2 cellular contexts compared by ENCODE assay signal in the genomic region with DNA sequence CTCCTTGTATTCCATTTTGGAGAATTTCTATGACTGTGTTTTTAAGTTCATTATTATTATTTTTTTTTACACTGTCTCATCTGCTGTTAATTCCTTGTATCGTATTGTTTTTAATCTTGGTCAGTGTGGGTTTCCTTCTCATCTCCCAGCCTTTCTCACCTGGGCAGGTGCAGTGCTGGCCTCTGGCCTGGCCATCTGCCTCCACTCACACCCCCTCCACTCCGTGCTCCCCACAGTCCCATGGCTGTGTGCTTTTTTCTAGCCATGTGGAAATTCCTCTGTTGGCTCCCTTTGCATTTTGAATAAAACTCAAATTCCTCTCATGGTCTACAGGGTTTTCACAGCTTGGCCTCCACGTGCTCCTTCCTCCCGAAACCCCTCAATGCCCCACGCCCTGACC.
TF ChIP-seq lines count a peak whose summit lies in the region.

No MANE protein-coding gene starts in this region.

TF ChIP-seq in IMR-90, 13 proteins besides CTCF, POLR2A, EP300 and RAD21:
- TF ChIP-seq BHLHE40 (IDR thresholded peaks at IDR 0.05; ENCODE audit: low read depth, low read length) (no peak), RCOR1 (IDR thresholded peaks at IDR 0.05; ENCODE audit: insufficient replicate concordance, low read length) (no peak), FOS (IDR thresholded peaks at IDR 0.05; ENCODE audit: low read depth, low read length) (no peak), CHD1 (IDR thresholded peaks at IDR 0.05; ENCODE audit: low read depth, low read length) (no peak), SMC3 (IDR thresholded peaks at IDR 0.05; ENCODE audit: low read depth, low read length) (no peak), MAZ (IDR thresholded peaks at IDR 0.05; ENCODE audit: borderline replicate concordance, low read depth, low read length) (no peak), MAFK (IDR thresholded peaks at IDR 0.05; ENCODE audit: low read depth, low read length) (no peak), NFE2L2 (IDR thresholded peaks at IDR 0.05; ENCODE audit: low read depth, low read length) (no peak), MXI1 (IDR thresholded peaks at IDR 0.05; ENCODE audit: borderline replicate concordance, low read depth, low read length) (no peak), RFX5 (IDR thresholded peaks at IDR 0.05; ENCODE audit: low read depth, low read length) (no peak), CEBPB (IDR thresholded peaks at IDR 0.05; ENCODE audit: low read depth, low read length) (no peak)
- TF ChIP-seq, protein P1, sequence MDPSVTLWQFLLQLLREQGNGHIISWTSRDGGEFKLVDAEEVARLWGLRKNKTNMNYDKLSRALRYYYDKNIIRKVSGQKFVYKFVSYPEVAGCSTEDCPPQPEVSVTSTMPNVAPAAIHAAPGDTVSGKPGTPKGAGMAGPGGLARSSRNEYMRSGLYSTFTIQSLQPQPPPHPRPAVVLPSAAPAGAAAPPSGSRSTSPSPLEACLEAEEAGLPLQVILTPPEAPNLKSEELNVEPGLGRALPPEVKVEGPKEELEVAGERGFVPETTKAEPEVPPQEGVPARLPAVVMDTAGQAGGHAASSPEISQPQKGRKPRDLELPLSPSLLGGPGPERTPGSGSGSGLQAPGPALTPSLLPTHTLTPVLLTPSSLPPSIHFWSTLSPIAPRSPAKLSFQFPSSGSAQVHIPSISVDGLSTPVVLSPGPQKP (IDR thresholded peaks at IDR 0.05; ENCODE audit: borderline replicate concordance, low read depth, low read length), result no peak
- TF ChIP-seq, protein P2, sequence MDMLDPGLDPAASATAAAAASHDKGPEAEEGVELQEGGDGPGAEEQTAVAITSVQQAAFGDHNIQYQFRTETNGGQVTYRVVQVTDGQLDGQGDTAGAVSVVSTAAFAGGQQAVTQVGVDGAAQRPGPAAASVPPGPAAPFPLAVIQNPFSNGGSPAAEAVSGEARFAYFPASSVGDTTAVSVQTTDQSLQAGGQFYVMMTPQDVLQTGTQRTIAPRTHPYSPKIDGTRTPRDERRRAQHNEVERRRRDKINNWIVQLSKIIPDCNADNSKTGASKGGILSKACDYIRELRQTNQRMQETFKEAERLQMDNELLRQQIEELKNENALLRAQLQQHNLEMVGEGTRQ (IDR thresholded peaks at IDR 0.05; ENCODE audit: low read depth, low read length), result no peak

TF ChIP-seq in K562, 482 proteins besides CTCF, POLR2A, EP300 and RAD21:
- TF ChIP-seq, protein P3, sequence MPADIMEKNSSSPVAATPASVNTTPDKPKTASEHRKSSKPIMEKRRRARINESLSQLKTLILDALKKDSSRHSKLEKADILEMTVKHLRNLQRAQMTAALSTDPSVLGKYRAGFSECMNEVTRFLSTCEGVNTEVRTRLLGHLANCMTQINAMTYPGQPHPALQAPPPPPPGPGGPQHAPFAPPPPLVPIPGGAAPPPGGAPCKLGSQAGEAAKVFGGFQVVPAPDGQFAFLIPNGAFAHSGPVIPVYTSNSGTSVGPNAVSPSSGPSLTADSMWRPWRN (IDR thresholded peaks at IDR 0.05; ENCODE audit: low read depth), result no peak
- TF ChIP-seq POLR3A (IDR thresholded peaks at IDR 0.05; ENCODE audit: borderline replicate concordance, extremely low read depth, insufficient read depth, insufficient read length), result no peak
- TF ChIP-seq ZC3H4 (CRISPR knock-in tag; IDR thresholded peaks at IDR 0.05; ENCODE audit: borderline replicate concordance), result no peak
- no peak for TF ChIP-seq MTA3 (IDR thresholded peaks at IDR 0.05; ENCODE audit: borderline replicate concordance)
- TF ChIP-seq EGR1 (conservative IDR thresholded peaks at IDR 0.05), result no peak
- TF ChIP-seq FOXA1 (IDR thresholded peaks at IDR 0.05; ENCODE audit: borderline replicate concordance), result no peak
- TF ChIP-seq EHMT2 (IDR thresholded peaks at IDR 0.05), result no peak
- TF ChIP-seq, protein P4, sequence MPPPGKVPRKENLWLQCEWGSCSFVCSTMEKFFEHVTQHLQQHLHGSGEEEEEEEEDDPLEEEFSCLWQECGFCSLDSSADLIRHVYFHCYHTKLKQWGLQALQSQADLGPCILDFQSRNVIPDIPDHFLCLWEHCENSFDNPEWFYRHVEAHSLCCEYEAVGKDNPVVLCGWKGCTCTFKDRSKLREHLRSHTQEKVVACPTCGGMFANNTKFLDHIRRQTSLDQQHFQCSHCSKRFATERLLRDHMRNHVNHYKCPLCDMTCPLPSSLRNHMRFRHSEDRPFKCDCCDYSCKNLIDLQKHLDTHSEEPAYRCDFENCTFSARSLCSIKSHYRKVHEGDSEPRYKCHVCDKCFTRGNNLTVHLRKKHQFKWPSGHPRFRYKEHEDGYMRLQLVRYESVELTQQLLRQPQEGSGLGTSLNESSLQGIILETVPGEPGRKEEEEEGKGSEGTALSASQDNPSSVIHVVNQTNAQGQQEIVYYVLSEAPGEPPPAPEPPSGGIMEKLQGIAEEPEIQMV (tag; conservative IDR thresholded peaks at IDR 0.05; ENCODE audit: low read depth), result no peak
- no peak for TF ChIP-seq ZNF282 (CRISPR knock-in tag; IDR thresholded peaks at IDR 0.05)
